7 cellular contexts compared by ENCODE assay signal in genomic region chr16:87519170-87519569, GRCh38. TPM values are rescaled to one million over a fixed set of nuclear protein-coding genes. Genes with fewer than 3 reads are reported as not detected.
DNase-seq lines count a peak whose midpoint lies in the region; ATAC-seq, FAIRE-seq and TF ChIP-seq lines count a peak whose summit lies in the region.
"Not testable (repeated sequence)": the region's sequence is repeated elsewhere in the genome, so short reads cannot be mapped to it uniquely, and the experiment has no call there.

No MANE protein-coding gene starts in this region.

- not testable (repeated sequence) for H3K36me3 ChIP-seq in K562 (ENCODE audit: control insufficient read depth, insufficient read depth, low read length); osteoblast (ENCODE audit: insufficient read depth, low read length); subcutaneous abdominal adipose tissue (ENCODE audit: control insufficient read depth in 5 of 5, insufficient read depth in 5 of 5, low read length in 5 of 5)

- not testable (repeated sequence) for H2AFZ ChIP-seq in K562 (ENCODE audit: low read depth, low read length)
- peak overlapping the region; percentile 79 for H2AFZ ChIP-seq in osteoblast (ENCODE audit: low read length)

- H3K4me3 ChIP-seq in K562; fibroblast of the aortic adventitia (ENCODE audit: low read depth, low read length): not testable (repeated sequence)
- H3K4me3 ChIP-seq in osteoblast (ENCODE audit: insufficient read depth, low read length): peak overlapping the region; percentile 39
- H3K4me3 ChIP-seq in subcutaneous abdominal adipose tissue (ENCODE audit: low read depth in 1 of 5, low read length in 5 of 5): peak overlapping the region in 1 of 5 donors; percentile 11

- not testable (repeated sequence) for H3K4me2 ChIP-seq in K562 (ENCODE audit: insufficient read depth, low read length)
- H3K4me2 ChIP-seq in osteoblast (ENCODE audit: insufficient read depth, low read length): peak overlapping the region; percentile 69

- TF ChIP-seq EP300 in K562 (IDR thresholded peaks at IDR 0.05; ENCODE audit: low read length): not testable (repeated sequence)

- in situ Hi-C loops in K562 (cut with MboI): not testable (repeated sequence)

- H3K4me1 ChIP-seq in K562 (replicated peaks in 1 of 2; ENCODE audit: control insufficient read depth in 2 of 2, insufficient read depth in 2 of 2, low read length in 2 of 2): not testable (repeated sequence)
- H3K4me1 ChIP-seq in osteoblast (ENCODE audit: insufficient read depth, low read length): peaks cover 13% of the 10 kb centered on the region
- peaks cover 0 to 15% (median 11%) of the 10 kb centered on the region in 5 donors for H3K4me1 ChIP-seq in subcutaneous abdominal adipose tissue (ENCODE audit: control insufficient read depth in 5 of 5, insufficient read depth in 5 of 5, low read length in 5 of 5)

- not testable (repeated sequence) for TF ChIP-seq POLR2A in K562 (conservative IDR thresholded peaks at IDR 0.05)

- H3K9ac ChIP-seq in K562 (ENCODE audit: insufficient read depth in 1 of 2, low read depth in 2 of 2, low read length in 2 of 2); subcutaneous abdominal adipose tissue (ENCODE audit: low read length in 5 of 5): not testable (repeated sequence)

- not testable (repeated sequence) for BruUV-seq in K562 (replicated peaks; lab: Mats Ljungman, UMichigan)

- H3K27me3 ChIP-seq in K562 (ENCODE audit: control insufficient read depth in 2 of 2, insufficient read depth in 2 of 2, low read length in 2 of 2): peaks cover 25 to 45% of the 10 kb centered on the region in 2 experiments
- H3K27me3 ChIP-seq in osteoblast (ENCODE audit: insufficient read depth, low read length); subcutaneous abdominal adipose tissue (ENCODE audit: control insufficient read depth in 5 of 5, insufficient read depth in 4 of 5, low read length in 5 of 5): not testable (repeated sequence)

- POLR2A ChIA-PET in K562 (lab: Yijun Ruan, JAX): interaction anchor here (0.7 to 1.4 kb wide), 3 partner anchors 10 to 28 kb away, joined by 3 to 4 read pairs (median 3); no protein-coding TSS in a partner anchor

- not testable (repeated sequence) for H3K9me3 ChIP-seq in K562 (replicated peaks; ENCODE audit: control insufficient read depth, insufficient read depth, low read depth, low read length); osteoblast (ENCODE audit: low read depth, low read length); subcutaneous abdominal adipose tissue (ENCODE audit: control insufficient read depth in 5 of 5, low read length in 5 of 5)

- FAIRE-seq in K562 (lab: Jason Lieb, UNC): not testable (repeated sequence)

- not testable (repeated sequence) for TF ChIP-seq RAD21 in K562 (CRISPR knock-in tag; conservative IDR thresholded peaks at IDR 0.05 in 1 of 2, IDR thresholded peaks at IDR 0.05 in 1 of 2)

- H4K20me1 ChIP-seq in K562 (replicated peaks; ENCODE audit: control insufficient read depth, insufficient read depth, low read length); osteoblast (ENCODE audit: insufficient read depth, low read length): not testable (repeated sequence)

- not testable (repeated sequence) for H3K9me1 ChIP-seq in K562 (ENCODE audit: control insufficient read depth, insufficient read depth, low read length)

- CTCF ChIA-PET in K562 (lab: Yijun Ruan, JAX; ENCODE audit: low intra/inter-chr PET ratio): not testable (repeated sequence)

- ATAC-seq in K562: not testable (repeated sequence)

- H3K27ac ChIP-seq in K562 (ENCODE audit: extremely low read depth, low read depth, low read length): not testable (repeated sequence)
- H3K27ac ChIP-seq in osteoblast (ENCODE audit: low read depth, low read length): peak overlapping the region; percentile 45
- peak overlapping the region; percentile 23 for H3K27ac ChIP-seq in subcutaneous abdominal adipose tissue (ENCODE audit: low read depth, low read length)

- TF ChIP-seq CTCF in K562 (IDR thresholded peaks at IDR 0.05 in 2 of 3, conservative IDR thresholded peaks at IDR 0.05 in 1 of 3; ENCODE audit: insufficient read depth in 2 of 3, low read depth in 1 of 3, low read length in 3 of 3); fibroblast of the aortic adventitia (IDR thresholded peaks at IDR 0.05; ENCODE audit: insufficient read depth, low read length); osteoblast (IDR thresholded peaks at IDR 0.05; ENCODE audit: extremely low read depth, low read depth, low read length): not testable (repeated sequence)

- 3% methylated on average over 4 of the region's 4 CpGs for WGBS in K562 (ENCODE audit: insufficient coverage, low coverage, missing lambda C conversion rate)

- H3K79me2 ChIP-seq in K562 (ENCODE audit: control insufficient read depth, insufficient read depth, low read length); osteoblast (ENCODE audit: insufficient read depth, low read length): not testable (repeated sequence)

- intact Hi-C loops in K562 (cut with micrococcal nuclease): not testable (repeated sequence)

- peak; percentile 48 for DNase-seq in EL
- DNase-seq in RPMI7951 (ENCODE audit: low read depth): peak; percentile 51
- DNase-seq in K562 (ENCODE audit: extremely low read depth in 1 of 4, low spot score in 3 of 4); osteoblast (ENCODE audit: insufficient read length, low spot score, missing footprints): not testable (repeated sequence)
- DNase-seq in fibroblast of the aortic adventitia (ENCODE audit: low read depth): peak; percentile 32
- DNase-seq in islet precursor cell: peak; percentile 68

TF ChIP-seq in K562, 482 proteins besides CTCF, POLR2A, EP300 and RAD21:
- TF ChIP-seq C11orf30 (IDR thresholded peaks at IDR 0.05; ENCODE audit: low read depth): peak; percentile 23; the same call in 1 of the 2 replicates
- TF ChIP-seq ZNF316 (IDR thresholded peaks at IDR 0.05): peak; percentile 40; the same call in 1 of the 2 replicates
TF ChIP-seq in K562: peak in this region for 2; not testable (repeated sequence) for 480.

RNA-seq across cellular contexts. Expression of gene ZCCHC14, which starts 26.3 kb away (rescaled TPM):
- 6.5 and 7.6 TPM in 2 replicates for total RNA-seq in RPMI7951 (2014; rRNA removed; shearing (Covaris generic))
- 12.3 and 12.8 TPM in 2 replicates for total RNA-seq in K562 (2011; cell fraction: chromatin; rRNA removed; ENCODE audit: low replicate concordance)
- total RNA-seq in K562 (2011; cell fraction: nucleolus; rRNA removed): 8.2 and 10.7 TPM in 2 replicates
- 7.7 and 8.7 TPM in 2 replicates for total RNA-seq in K562 (2011; cell fraction: nucleoplasm; rRNA removed)
- total RNA-seq in K562 (2014; rRNA removed): 3.0 and 3.6 TPM in 2 replicates
- total RNA-seq in K562 (2014; rRNA removed; fragmentation: Illumina TruSeq; extraction: Trizol): 2.1 and 2.3 TPM in 2 replicates
- total RNA-seq in K562 (2015; rRNA removed; fragmentation: Illumina TruSeq; extraction: Trizol): 2.9 and 3.3 TPM in 2 replicates
- total RNA-seq in K562 (2021): 12.4 and 12.8 TPM in 2 replicates
- polyA plus RNA-seq in K562 (2011; rRNA removed): 1.8 and 2.4 TPM in 2 replicates
- 1.9 and 2.9 TPM in 2 replicates for polyA plus RNA-seq in K562 (2011; cell fraction: cytosol; rRNA removed)
- 8.2 and 15.7 TPM in 2 replicates for polyA plus RNA-seq in K562 (2011; cell fraction: nucleus; rRNA removed)
- polyA plus RNA-seq in K562 (2012): 7.3 and 8.2 TPM in 2 replicates
- polyA plus RNA-seq in K562 (2014; fragmentation: Illumina TruSeq; extraction: Trizol): 5.9 and 6.0 TPM in 2 replicates
- polyA plus RNA-seq in K562 (2014; fragmentation: Nextera tagmentation; extraction: Ambion mirVana): 1 to 10 TPM; 1.5 TPM
- 5.1 and 5.5 TPM in 2 replicates for polyA plus RNA-seq in K562 (2014; rRNA removed)
- polyA minus RNA-seq in K562 (2011; rRNA and poly(A)+ RNA removed): 2.8 and 3.0 TPM in 2 replicates
- 5.0 and 7.8 TPM in 2 replicates for polyA minus RNA-seq in K562 (2011; cell fraction: cytosol; rRNA and poly(A)+ RNA removed)
- polyA minus RNA-seq in K562 (2011; cell fraction: nucleus; rRNA and poly(A)+ RNA removed): 6.2 and 6.7 TPM in 2 replicates
- 17.1 and 24.5 TPM in 2 replicates for total RNA-seq in fibroblast of the aortic adventitia (ENCODE audit: low replicate concordance)
- total RNA-seq in osteoblast: 36.9 and 41.8 TPM in 2 replicates
